ENCODE assay signal across 19 cellular contexts in the genomic region with DNA sequence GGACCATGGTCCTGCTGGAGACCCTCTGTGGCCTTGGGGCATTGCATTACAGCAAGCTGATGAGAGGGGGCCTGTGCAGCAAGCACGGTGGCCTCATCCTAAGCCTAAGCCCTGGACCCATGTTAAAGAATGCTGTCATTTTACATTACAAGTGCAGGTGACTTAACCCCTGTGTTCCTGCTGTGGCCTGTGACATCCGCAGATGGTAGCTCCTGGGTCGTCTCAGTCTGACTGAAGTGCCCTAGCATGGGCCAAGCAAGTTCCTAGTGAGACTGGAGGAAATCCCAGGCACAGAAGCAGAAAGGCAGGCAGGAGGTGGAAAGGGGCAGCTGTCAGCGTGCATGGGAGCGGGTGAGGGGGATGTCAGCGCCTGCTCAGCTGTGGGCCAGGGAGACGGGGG.
"Had no signal": no experiment of that assay in that cellular context is flagged by ENCODE, and none has a peak within 500 bp of the region (broad histone marks: within the 10 kb centered on the region; RNA-seq: fewer than 3 reads in every experiment).

No MANE protein-coding gene starts in this region.

- H3K27me3 ChIP-seq: ovary, suprapubic skin, tibial artery, upper lobe of right lung, vagina had no signal

- H3K27ac Mint-ChIP-seq: naive thymus-derived CD8-positive, alpha-beta T cell had no signal

- H3K4me1 ChIP-seq: suprapubic skin, upper lobe of right lung had no signal

- H3K9me3 ChIP-seq: ovary, suprapubic skin, tibial artery, upper lobe of right lung, vagina had no signal

- DNase-seq: cortex of kidney; dorsolateral prefrontal cortex; effector CD8-positive, alpha-beta T cell; kidney glomerular epithelial cell; naive thymus-derived CD8-positive, alpha-beta T cell; nucleus accumbens; ovary; small intestine; stimulated activated CD4-positive, alpha-beta T cell treated with anti-CD3 and anti-CD28 coated beads, Interleukin-2, amount 100 ng/mL, for 48 hours; stimulated activated naive CD8-positive, alpha-beta T cell treated with anti-CD3 and anti-CD28 coated beads, Interleukin-15, Interleukin-2, amounts not matched to agents 100 U/mL and 50 U/mL, for 24 hours; tibial artery; upper lobe of right lung had no signal

- H3K36me3 ChIP-seq: heart left ventricle, ovary, suprapubic skin, tibial artery, upper lobe of right lung, vagina had no signal

- H3K4me3 ChIP-seq: dorsolateral prefrontal cortex, heart left ventricle, ovary, suprapubic skin, upper lobe of right lung, vagina had no signal

- H3K27ac ChIP-seq: dorsolateral prefrontal cortex, ovary, suprapubic skin, upper lobe of right lung, vagina had no signal

- FAIRE-seq: endometrium, frontal cortex, islet of Langerhans, small intestine had no signal

- ATAC-seq: esophagus mucosa; naive thymus-derived CD8-positive, alpha-beta T cell; stimulated activated naive CD8-positive, alpha-beta T cell treated with anti-CD3 and anti-CD28 coated beads, Interleukin-15, Interleukin-2, amounts not matched to agents 100 U/mL and 50 U/mL, for 24 hours; upper lobe of right lung had no signal

- H3K4me3 Mint-ChIP-seq: naive thymus-derived CD8-positive, alpha-beta T cell had no signal

- H3K4me1 Mint-ChIP-seq: naive thymus-derived CD8-positive, alpha-beta T cell had no signal
